In genomic region chr2:157283468-157283867, GRCh38 we compare ENCODE assay signal across 28 cellular contexts. TPM values are rescaled to one million over a fixed set of nuclear protein-coding genes. Genes with fewer than 3 reads are reported as not detected.
"Had no signal": no experiment of that assay in that cellular context is flagged by ENCODE, and none has a peak within 500 bp of the region (broad histone marks: within the 10 kb centered on the region; RNA-seq: fewer than 3 reads in every experiment).

No MANE protein-coding gene starts in this region.

- H3K36me3 ChIP-seq: breast epithelium, esophagus muscularis mucosa, heart right ventricle, left lung, lower lobe of right lung, neural progenitor cell, right atrium auricular region, tibial nerve had no signal

- H3K4me1 Mint-ChIP-seq: activated B cell treated with CpG ODN at 0.5 μM for 24 hours; activated naive CD4-positive, alpha-beta T cell treated with anti-CD3 and anti-CD28 coated beads, Interleukin-2, amount 50 U/mL, for 24 hours; natural killer cell; neural progenitor cell had no signal

- H3K4me3 ChIP-seq: breast epithelium, esophagus muscularis mucosa, heart right ventricle, left lung, lower lobe of right lung, neural progenitor cell, right atrium auricular region, tibial nerve had no signal

- H3K27me3 ChIP-seq: breast epithelium, foreskin keratinocyte, heart right ventricle, left lung, neural progenitor cell, right atrium auricular region, tibial nerve had no signal

- ATAC-seq: activated CD8-positive, alpha-beta T cell treated with anti-CD3 and anti-CD28 coated beads for 36 hours; foreskin keratinocyte; heart right ventricle; left lung; lower lobe of right lung; natural killer cell had no signal

- H3K36me3 Mint-ChIP-seq: natural killer cell, neural progenitor cell had no signal

- DNase-seq: activated B cell treated with CpG ODN at 0.5 μM for 24 hours; activated CD4-positive, alpha-beta T cell treated with anti-CD3 and anti-CD28 coated beads, Interleukin-2, amount 50 U/mL, for 1 hour; activated CD8-positive, alpha-beta T cell treated with anti-CD3 and anti-CD28 coated beads for 36 hours; activated T-cell treated with anti-CD3 and anti-CD28 coated beads, Interleukin-2, amount 50 U/mL, for 48 hours; central memory CD4-positive, alpha-beta T cell; dermis blood vessel endothelial cell; effector CD4-positive, alpha-beta T cell; foreskin keratinocyte; heart right ventricle; kidney glomerular epithelial cell; left lung; lower lobe of right lung; mesenchymal stem cell; natural killer cell; occipital lobe; stimulated activated CD4-positive, alpha-beta T cell treated with anti-CD3 and anti-CD28 coated beads, Interleukin-15, amount 100 ng/mL, for 24 hours; stimulated activated CD4-positive, alpha-beta T cell treated with anti-CD3 and anti-CD28 coated beads, Interleukin-2, amount 100 ng/mL, for 24 hours; stimulated activated naive CD4-positive, alpha-beta T cell had no signal

- H3K4me1 ChIP-seq: breast epithelium, esophagus muscularis mucosa, foreskin keratinocyte, heart right ventricle, left lung, lower lobe of right lung, neural progenitor cell, parathyroid adenoma, right atrium auricular region, tibial nerve had no signal

- H3K4me3 Mint-ChIP-seq: activated B cell treated with CpG ODN at 0.5 μM for 24 hours; activated CD8-positive, alpha-beta T cell treated with anti-CD3 and anti-CD28 coated beads for 36 hours; activated naive CD4-positive, alpha-beta T cell treated with anti-CD3 and anti-CD28 coated beads, Interleukin-2, amount 50 U/mL, for 24 hours; natural killer cell; neural progenitor cell had no signal

- H3K27ac Mint-ChIP-seq: activated B cell treated with CpG ODN at 0.5 μM for 24 hours; activated CD8-positive, alpha-beta T cell treated with anti-CD3 and anti-CD28 coated beads for 36 hours; activated naive CD4-positive, alpha-beta T cell treated with anti-CD3 and anti-CD28 coated beads, Interleukin-2, amount 50 U/mL, for 24 hours; activated T-helper 2 cell treated with anti-CD3 and anti-CD28 coated beads, Interferon-gamma antibody, Interleukin-2, Interleukin-4, amounts not matched to agents 10 μg/mL and 5 μg/mL and 100 μg/mL, durations not matched to agents 14 hours and 24 hours and 36 hours; natural killer cell; neural progenitor cell had no signal

- H3K9me3 ChIP-seq: breast epithelium, lower lobe of right lung, right atrium auricular region had no signal

- H3K27ac ChIP-seq: breast epithelium, esophagus muscularis mucosa, foreskin keratinocyte, heart right ventricle, left lung, lower lobe of right lung, neural progenitor cell, parathyroid adenoma, right atrium auricular region, tibial nerve had no signal

- H3K9ac ChIP-seq: neural progenitor cell, parathyroid adenoma had no signal

- H3K9me3 Mint-ChIP-seq: activated B cell treated with CpG ODN at 0.5 μM for 24 hours; activated T-helper 2 cell treated with anti-CD3 and anti-CD28 coated beads, Interferon-gamma antibody, Interleukin-2, Interleukin-4, amounts not matched to agents 10 μg/mL and 5 μg/mL and 100 μg/mL, durations not matched to agents 14 hours and 24 hours and 36 hours; natural killer cell had no signal

RNA-seq across cellular contexts. Expression of gene GALNT5, which starts 26.0 kb away (rescaled TPM):
- total RNA-seq: activated B cell treated with CpG ODN at 0.5 μM for 24 hours; activated CD8-positive, alpha-beta T cell treated with anti-CD3 and anti-CD28 coated beads for 36 hours; activated T-helper 2 cell treated with anti-CD3 and anti-CD28 coated beads, Interferon-gamma antibody, Interleukin-2, Interleukin-4, amounts not matched to agents 10 μg/mL and 5 μg/mL and 100 μg/mL, durations not matched to agents 14 hours and 24 hours and 36 hours; natural killer cell; pulmonary artery endothelial cell had no signal

RNA-seq across cellular contexts. Expression of gene ERMN, which starts 42.2 kb away (rescaled TPM):
- total RNA-seq: dermis blood vessel endothelial cell, foreskin keratinocyte, pulmonary artery endothelial cell, right atrium auricular region, urinary bladder had no signal
